ENCODE assay signal across 3 cellular contexts in the genomic region with DNA sequence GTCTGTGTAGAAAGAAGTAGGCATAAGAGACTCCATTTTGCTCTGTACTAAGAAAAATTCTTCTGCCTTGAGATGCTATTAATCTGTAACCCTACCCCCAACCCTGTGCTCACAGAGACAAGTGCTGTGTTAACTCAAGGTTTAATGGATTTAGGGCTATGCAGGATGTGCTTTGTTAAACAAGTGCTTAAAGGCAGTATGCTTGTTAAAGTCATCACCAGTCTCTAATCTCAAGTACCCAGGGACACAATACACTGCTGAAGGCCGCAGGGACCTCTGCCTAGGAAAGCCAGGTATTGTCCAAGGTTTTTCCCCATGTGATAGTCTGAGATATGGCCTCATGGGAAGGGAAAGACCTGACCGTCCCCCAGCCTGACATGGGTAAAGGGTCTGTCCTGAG. TPM values are rescaled to one million over a fixed set of nuclear protein-coding genes. Genes with fewer than 3 reads are reported as not detected.
"Had no signal": no experiment of that assay in that cellular context is flagged by ENCODE, and none has a peak within 500 bp of the region (broad histone marks: within the 10 kb centered on the region; RNA-seq: fewer than 3 reads in every experiment).

No MANE protein-coding gene starts in this region.

RNA-seq across cellular contexts. Expression of gene ZNF730, which starts 39.0 kb away (rescaled TPM):
- total RNA-seq: left lobe of liver, left ventricle myocardium superior, omental fat pad had no signal
